4 cellular contexts compared by ENCODE assay signal in genomic region chr21:46579394-46579793, GRCh38. TPM values are rescaled to one million over a fixed set of nuclear protein-coding genes. Genes with fewer than 3 reads are reported as not detected.
"Had no signal": no experiment of that assay in that cellular context is flagged by ENCODE, and none has a peak within 500 bp of the region (broad histone marks: within the 10 kb centered on the region; RNA-seq: fewer than 3 reads in every experiment).

No MANE protein-coding gene starts in this region.

RNA-seq across cellular contexts. Expression of gene S100B, which starts 25.5 kb away (rescaled TPM):
- total RNA-seq: OCI-LY7, PC-3, PC-9, SJSA1 had no signal
